23 cellular contexts compared by ENCODE assay signal in the genomic region with DNA sequence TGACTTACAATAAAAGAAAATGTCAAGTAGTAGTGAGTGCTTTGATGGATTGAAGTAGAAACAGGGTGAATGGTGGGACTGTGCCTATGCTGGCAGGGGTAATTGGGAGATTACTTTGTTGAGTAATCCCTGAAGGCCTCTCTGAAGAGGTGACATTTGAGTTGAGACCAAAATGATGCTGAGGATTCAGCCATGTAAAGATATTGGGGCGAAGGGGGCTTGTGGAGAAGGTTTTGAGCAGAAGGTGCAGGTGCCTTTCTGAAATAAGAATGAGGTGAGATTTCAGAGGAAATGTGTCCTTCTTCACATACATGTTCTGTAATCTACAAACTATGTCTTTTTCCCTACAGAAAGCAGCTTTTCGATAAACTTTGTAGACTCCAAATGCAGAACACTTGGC. TPM values are rescaled to one million over a fixed set of nuclear protein-coding genes. Genes with fewer than 3 reads are reported as not detected.
DNase-seq lines count a peak whose midpoint lies in the region; ATAC-seq, FAIRE-seq and TF ChIP-seq lines count a peak whose summit lies in the region.
"Had no signal": no experiment of that assay in that cellular context is flagged by ENCODE, and none has a peak within 500 bp of the region (broad histone marks: within the 10 kb centered on the region; RNA-seq: fewer than 3 reads in every experiment).

No MANE protein-coding gene starts in this region.

- no peak overlapping the region for H3K9ac ChIP-seq in OCI-LY3 (ENCODE audit: low read length)
- H3K9ac ChIP-seq: KMS-11 had no signal

- DNase-seq in CD4-positive, alpha-beta memory T cell, result no peak
- DNase-seq in GM12892 (ENCODE audit: insufficient read length) (no peak), DMS153 treated with DMSO at 0.1 percent for 48 hours (lab: John Stamatoyannopoulos, UW; ENCODE audit: unreplicated experiment) (no peak)
- DNase-seq in effector memory CD8-positive, alpha-beta T cell, result no peak
- DNase-seq: BE2C, Caco-2, DMS 273 treated with DMSO at 0.1 percent for 48 hours, GDM1, GOT3, HCEC 1CT, NCI-H187, NCI-H2107, NCI-H2227 treated with DMSO at 0.1 percent for 48 hours, NCI-H510A, NCI-H748 treated with DMSO at 0.1 percent for 48 hours, SIG-M5 had no signal

- no peaks in the 10 kb centered on the region for H3K9me3 ChIP-seq in CD4-positive, alpha-beta memory T cell (ENCODE audit: control insufficient read depth in 1 of 2, low read length in 2 of 2)
- H3K9me3 ChIP-seq in OCI-LY3 (ENCODE audit: insufficient read depth, low read length) (no peaks in the 10 kb centered on the region), neutrophil (no peaks in the 10 kb centered on the region)
- H3K9me3 ChIP-seq: A549, BE2C, Caco-2 had no signal

- CTCF ChIA-PET in CD4-positive, alpha-beta memory T cell (lab: Charles Lee; ENCODE audit: partially characterized antibody), result interaction anchor here (1.0 to 4.1 kb wide), 4 partner anchors 12 to 110 kb away, joined by 3 to 21 read pairs (median 6); no protein-coding TSS in a partner anchor

- H3K79me2 ChIP-seq in OCI-LY3 (ENCODE audit: low read length), result peaks cover 92% of the 10 kb centered on the region

- no peak overlapping the region for H3K4me3 ChIP-seq in CD4-positive, alpha-beta memory T cell (ENCODE audit: low read length in 2 of 2)
- H3K4me3 ChIP-seq in OCI-LY3 (ENCODE audit: low read length) (no peak overlapping the region), neutrophil (ENCODE audit: low read depth in 1 of 2, low read length in 1 of 2) (no peak overlapping the region)
- H3K4me3 ChIP-seq: A549 had no signal

- H3K27ac ChIP-seq in CD4-positive, alpha-beta memory T cell (ENCODE audit: low read depth, low read length), result peak overlapping the region; percentile 32
- peak overlapping the region; percentile 12 for H3K27ac ChIP-seq in OCI-LY3 (ENCODE audit: low read length)
- H3K27ac ChIP-seq in neutrophil, result peak overlapping the region; percentile 93
- H3K27ac ChIP-seq: A549, KMS-11 had no signal

- H3K4me2 ChIP-seq in OCI-LY3 (ENCODE audit: low read length), result peak overlapping the region; percentile 15; the same call in 1 of the 2 replicates
- H3K4me2 ChIP-seq: A549, KMS-11 had no signal

- no peaks in the 10 kb centered on the region for H3K27me3 ChIP-seq in CD4-positive, alpha-beta memory T cell (ENCODE audit: insufficient read depth, low read length)
- H3K27me3 ChIP-seq in OCI-LY3 (ENCODE audit: low read depth, low read length) (no peaks in the 10 kb centered on the region), neutrophil (no peaks in the 10 kb centered on the region)
- H3K27me3 ChIP-seq: BE2C had no signal

- H3K36me3 ChIP-seq in CD4-positive, alpha-beta memory T cell (ENCODE audit: insufficient read depth, low read length), result no peaks in the 10 kb centered on the region
- H3K36me3 ChIP-seq in OCI-LY3 (replicated peaks; ENCODE audit: low read depth, low read length), result peaks cover 7% of the 10 kb centered on the region
- H3K36me3 ChIP-seq in neutrophil, result peaks cover 6% of the 10 kb centered on the region
- H3K36me3 ChIP-seq: BE2C had no signal

- H4K20me1 ChIP-seq in OCI-LY3 (ENCODE audit: insufficient read depth, low read length), result 0 out of 2 replicates have a peak, but pooled peaks cover 11% of the 10 kb centered on the region

- TF ChIP-seq POLR2A in GM12892 (IDR thresholded peaks at IDR 0.05; ENCODE audit: low read depth, low read length), result no peak

- TF ChIP-seq CTCF in OCI-LY3 (IDR thresholded peaks at IDR 0.05; ENCODE audit: low read depth, low read length) (no peak), neutrophil (IDR thresholded peaks at IDR 0.05) (no peak)

- no peak for ATAC-seq in SK-N-SH treated with all-trans-retinoic acid at 6 μM for 48 hours
- ATAC-seq in effector memory CD8-positive, alpha-beta T cell (replicated peaks), result no peak
- ATAC-seq in GM19351 (IDR thresholded peaks at IDR 0.05; ENCODE audit: unreplicated experiment), result no peak
- ATAC-seq: A549 had no signal

- no peaks in the 10 kb centered on the region for H3K9me3 Mint-ChIP-seq in CD4-positive, alpha-beta memory T cell
- no peaks in the 10 kb centered on the region for H3K9me3 Mint-ChIP-seq in effector memory CD8-positive, alpha-beta T cell

- no peak overlapping the region for H3K27ac Mint-ChIP-seq in CD4-positive, alpha-beta memory T cell
- no peak overlapping the region for H3K27ac Mint-ChIP-seq in effector memory CD8-positive, alpha-beta T cell

- POLR2A ChIA-PET in CD4-positive, alpha-beta memory T cell (lab: Charles Lee; ENCODE audit: partially characterized antibody), result interaction anchor here (1.0 to 5.2 kb wide), 5 partner anchors 7 to 21 kb away, joined by 3 to 65 read pairs (median 4); a partner anchor contains a TSS

- peak; percentile 30 for FAIRE-seq in GM12892 (lab: Jason Lieb, UNC)
- FAIRE-seq: A549, HTR-8/SVneo had no signal

- H3K27me3 Mint-ChIP-seq in CD4-positive, alpha-beta memory T cell, result no peaks in the 10 kb centered on the region
- no peaks in the 10 kb centered on the region for H3K27me3 Mint-ChIP-seq in effector memory CD8-positive, alpha-beta T cell

- H2AFZ ChIP-seq in OCI-LY3 (ENCODE audit: low read depth, low read length), result no peak overlapping the region

- H3K4me1 ChIP-seq in CD4-positive, alpha-beta memory T cell (ENCODE audit: insufficient read depth, low read length), result peaks cover 98% of the 10 kb centered on the region
- peaks cover 92% of the 10 kb centered on the region for H3K4me1 ChIP-seq in OCI-LY3 (ENCODE audit: low read length)
- H3K4me1 ChIP-seq in neutrophil (ENCODE audit: control insufficient read depth in 1 of 2, insufficient read depth in 1 of 2, low read depth in 1 of 2, low read length in 1 of 2), result peaks cover 99 to 100% of the 10 kb centered on the region in 2 experiments

- H3K4me1 Mint-ChIP-seq in CD4-positive, alpha-beta memory T cell, result peaks cover 35 to 47% (median 38%) of the 10 kb centered on the region in 4 donors
- H3K4me1 Mint-ChIP-seq in effector memory CD8-positive, alpha-beta T cell (ENCODE audit: low read depth in 2 of 2), result peaks cover 32 to 43% of the 10 kb centered on the region in 2 donors

- H3K4me3 Mint-ChIP-seq in CD4-positive, alpha-beta memory T cell, result no peak overlapping the region
- no peak overlapping the region for H3K4me3 Mint-ChIP-seq in effector memory CD8-positive, alpha-beta T cell

- intact Hi-C loops in CD4-positive, alpha-beta memory T cell (cut with micrococcal nuclease), result loop anchor here (10.0 kb wide), 1 partner anchor 624 kb away; a partner anchor contains a TSS

- peaks cover 4 to 20% of the 10 kb centered on the region in 2 donors for H3K36me3 Mint-ChIP-seq in CD4-positive, alpha-beta memory T cell
- H3K36me3 Mint-ChIP-seq in effector memory CD8-positive, alpha-beta T cell (ENCODE audit: insufficient read depth), result peaks cover 11% of the 10 kb centered on the region

TF ChIP-seq in SK-N-SH treated with all-trans-retinoic acid at 6 μM for 48 hours, 23 proteins besides CTCF, POLR2A, EP300 and RAD21:
- TF ChIP-seq TOX (CRISPR knock-in tag; IDR thresholded peaks at IDR 0.05; ENCODE audit: borderline replicate concordance), result no peak
- TF ChIP-seq ESRRG (CRISPR knock-in tag; IDR thresholded peaks at IDR 0.05), result no peak
- TF ChIP-seq, protein P1, sequence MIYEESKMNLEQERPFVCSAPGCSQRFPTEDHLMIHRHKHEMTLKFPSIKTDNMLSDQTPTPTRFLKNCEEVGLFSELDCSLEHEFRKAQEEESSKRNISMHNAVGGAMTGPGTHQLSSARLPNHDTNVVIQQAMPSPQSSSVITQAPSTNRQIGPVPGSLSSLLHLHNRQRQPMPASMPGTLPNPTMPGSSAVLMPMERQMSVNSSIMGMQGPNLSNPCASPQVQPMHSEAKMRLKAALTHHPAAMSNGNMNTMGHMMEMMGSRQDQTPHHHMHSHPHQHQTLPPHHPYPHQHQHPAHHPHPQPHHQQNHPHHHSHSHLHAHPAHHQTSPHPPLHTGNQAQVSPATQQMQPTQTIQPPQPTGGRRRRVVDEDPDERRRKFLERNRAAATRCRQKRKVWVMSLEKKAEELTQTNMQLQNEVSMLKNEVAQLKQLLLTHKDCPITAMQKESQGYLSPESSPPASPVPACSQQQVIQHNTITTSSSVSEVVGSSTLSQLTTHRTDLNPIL (CRISPR knock-in tag; IDR thresholded peaks at IDR 0.05; ENCODE audit: low read depth), result no peak
- no peak for TF ChIP-seq TCF4 (CRISPR knock-in tag; IDR thresholded peaks at IDR 0.05; ENCODE audit: borderline replicate concordance)
- TF ChIP-seq ZC3H10 (CRISPR knock-in tag; IDR thresholded peaks at IDR 0.05), result no peak
- TF ChIP-seq RARB (CRISPR knock-in tag; IDR thresholded peaks at IDR 0.05), result no peak
- TF ChIP-seq, protein P2, sequence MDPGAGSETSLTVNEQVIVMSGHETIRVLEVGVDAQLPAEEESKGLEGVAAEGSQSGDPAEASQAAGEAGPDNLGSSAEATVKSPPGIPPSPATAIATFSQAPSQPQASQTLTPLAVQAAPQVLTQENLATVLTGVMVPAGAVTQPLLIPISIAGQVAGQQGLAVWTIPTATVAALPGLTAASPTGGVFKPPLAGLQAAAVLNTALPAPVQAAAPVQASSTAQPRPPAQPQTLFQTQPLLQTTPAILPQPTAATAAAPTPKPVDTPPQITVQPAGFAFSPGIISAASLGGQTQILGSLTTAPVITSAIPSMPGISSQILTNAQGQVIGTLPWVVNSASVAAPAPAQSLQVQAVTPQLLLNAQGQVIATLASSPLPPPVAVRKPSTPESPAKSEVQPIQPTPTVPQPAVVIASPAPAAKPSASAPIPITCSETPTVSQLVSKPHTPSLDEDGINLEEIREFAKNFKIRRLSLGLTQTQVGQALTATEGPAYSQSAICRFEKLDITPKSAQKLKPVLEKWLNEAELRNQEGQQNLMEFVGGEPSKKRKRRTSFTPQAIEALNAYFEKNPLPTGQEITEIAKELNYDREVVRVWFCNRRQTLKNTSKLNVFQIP (CRISPR knock-in tag; IDR thresholded peaks at IDR 0.05; ENCODE audit: borderline replicate concordance, low read depth), result no peak
- no peak for TF ChIP-seq ZNF8 (CRISPR knock-in tag; IDR thresholded peaks at IDR 0.05)
TF ChIP-seq in SK-N-SH treated with all-trans-retinoic acid at 6 μM for 48 hours: peak in this region for 0.

RNA-seq across cellular contexts. Expression of a gene that starts 8.0 kb away (rescaled TPM):
- total RNA-seq in CD4-positive, alpha-beta memory T cell, result 10 to 100 TPM; 81.3 to 84.8 TPM
- polyA plus RNA-seq in CD4-positive, alpha-beta memory T cell, result 100 to 1,000 TPM; 159 to 177 TPM
- 51.9 TPM for polyA plus RNA-seq in GM12892 (2012; ENCODE audit: missing spikeins)

Comparison
In these comparisons a context has a peak if more than half of its experiments do, and no peak if none do; other contexts are left out.
1. H3K27ac ChIP-seq: peak in every context shown above with its lines; median percentile 93 in neutrophil; 32 in CD4-positive, alpha-beta memory T cell; 12 in OCI-LY3.